ENCODE assay signal across 10 cellular contexts in the genomic region with DNA sequence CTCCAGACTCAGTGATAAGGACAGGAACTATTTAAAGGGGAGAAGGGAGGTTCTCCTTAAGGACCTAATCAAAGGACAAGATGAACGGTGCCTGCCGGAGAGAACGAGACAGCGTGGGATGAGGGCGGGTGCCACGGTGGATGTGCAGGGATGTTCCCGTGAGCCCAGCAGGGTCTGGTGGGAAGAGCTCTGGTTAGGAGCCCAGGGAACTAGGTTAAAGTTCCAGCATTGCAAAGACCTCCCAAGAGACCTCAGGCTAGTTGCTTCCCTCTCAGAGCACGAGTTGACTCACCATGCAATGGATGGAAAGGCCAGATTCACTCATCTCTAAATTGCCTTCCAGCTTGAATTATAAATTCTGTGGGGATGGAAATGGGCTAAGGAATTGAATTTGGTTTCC. TPM values are rescaled to one million over a fixed set of nuclear protein-coding genes. Genes with fewer than 3 reads are reported as not detected.
DNase-seq lines count a peak whose midpoint lies in the region; ATAC-seq and TF ChIP-seq lines count a peak whose summit lies in the region.
"Had no signal": no experiment of that assay in that cellular context is flagged by ENCODE, and none has a peak within 500 bp of the region (broad histone marks: within the 10 kb centered on the region; RNA-seq: fewer than 3 reads in every experiment).

No MANE protein-coding gene starts in this region.

- H3K4me1 Mint-ChIP-seq in WTC11: peaks cover 24% of the 10 kb centered on the region

- H3K36me3 ChIP-seq in BLaER1 treated with 17β-estradiol and CSF1 and Interleukin-3, amounts not matched to agents 10 nM and 100 nM: no peaks in the 10 kb centered on the region

- ATAC-seq in WTC11: no peak
- ATAC-seq in Right ventricle myocardium inferior: peak; percentile 52
- ATAC-seq in GM21526 (IDR thresholded peaks at IDR 0.05; ENCODE audit: low FRiP score, unreplicated experiment): no peak

- H3K27me3 Mint-ChIP-seq in WTC11 (ENCODE audit: low read depth): no peaks in the 10 kb centered on the region; the same call in 1 of the 2 replicates

- no peaks in the 10 kb centered on the region for H3K9me3 Mint-ChIP-seq in WTC11

- in situ Hi-C loops in ACHN (cut with HindIII; ENCODE audit: low pct_ligation_motif_present, low pct_unique_long_range_greater_than_20kb, low sequenced_read_pairs): no loop called here

- no peaks in the 10 kb centered on the region for H3K27me3 ChIP-seq in BLaER1 treated with 17β-estradiol and CSF1 and Interleukin-3, amounts not matched to agents 10 nM and 100 nM

- TF ChIP-seq CTCF in WTC11 (IDR thresholded peaks at IDR 0.05): no peak

- peak overlapping the region in 8 of 11 experiments; percentile 44 to 99 (median 96); a peak in 13 of 22 replicates for H3K27ac ChIP-seq in BLaER1 treated with 17β-estradiol and CSF1 and Interleukin-3, amounts not matched to agents 10 nM and 100 nM

- no peaks in the 10 kb centered on the region for H4K20me1 ChIP-seq in BLaER1 treated with 17β-estradiol and CSF1 and Interleukin-3, amounts not matched to agents 10 nM and 100 nM

- H3K9me3 ChIP-seq in BLaER1 treated with 17β-estradiol and CSF1 and Interleukin-3, amounts not matched to agents 10 nM and 100 nM (replicated peaks in 1 of 11): no peaks in the 10 kb centered on the region

- H3K27ac Mint-ChIP-seq in WTC11: no peak overlapping the region

- no peaks in the 10 kb centered on the region for H3K36me3 Mint-ChIP-seq in WTC11

- H3K4me3 Mint-ChIP-seq in WTC11: no peak overlapping the region

- peaks cover 87 to 97% (median 95%) of the 10 kb centered on the region in 10 experiments for H3K4me1 ChIP-seq in BLaER1 treated with 17β-estradiol and CSF1 and Interleukin-3, amounts not matched to agents 10 nM and 100 nM

- POLR2A ChIA-PET in WTC11 (lab: Charles Lee): no interaction called here

- DNase-seq in WTC11 (ENCODE audit: low spot score): peak; percentile 4
- DNase-seq in Right ventricle myocardium inferior (ENCODE audit: missing footprints): no peak
- DNase-seq in renal cortical epithelial cell (ENCODE audit: low read depth): peak; percentile 31
- no peak for DNase-seq in HT-29 (ENCODE audit: low spot score)
- no peak for DNase-seq in NCI-H1105 (lab: John Stamatoyannopoulos, UW)
- DNase-seq in ACHN: no peak

- CTCF ChIA-PET in WTC11 (lab: Charles Lee): interaction anchor here (5.4 kb wide), 1 partner anchor 9 kb away, joined by 44 read pairs; no protein-coding TSS in a partner anchor

- no peak overlapping the region for H3K4me3 ChIP-seq in BLaER1 treated with 17β-estradiol and CSF1 and Interleukin-3, amounts not matched to agents 10 nM and 100 nM

- peak overlapping the region in 5 of 11 experiments; percentile 9 to 83 (median 69); a peak in 7 of 22 replicates for H3K9ac ChIP-seq in BLaER1 treated with 17β-estradiol and CSF1 and Interleukin-3, amounts not matched to agents 10 nM and 100 nM

- intact Hi-C loops in Right ventricle myocardium inferior (cut with DNase I): no loop called here

- H3K4me2 ChIP-seq in BLaER1 treated with 17β-estradiol and CSF1 and Interleukin-3, amounts not matched to agents 10 nM and 100 nM: peak overlapping the region; percentile 89 to 99 (median 95)

TF ChIP-seq in WTC11, 78 proteins besides CTCF, POLR2A, EP300 and RAD21:
- TF ChIP-seq HMGA2 (CRISPR knock-in tag; IDR thresholded peaks at IDR 0.05) (no peak), SMAD4 (CRISPR knock-in tag; IDR thresholded peaks at IDR 0.05) (no peak), NR3C1 (CRISPR knock-in tag; conservative IDR thresholded peaks at IDR 0.05; ENCODE audit: low read depth) (no peak)
- TF ChIP-seq, protein P1, sequence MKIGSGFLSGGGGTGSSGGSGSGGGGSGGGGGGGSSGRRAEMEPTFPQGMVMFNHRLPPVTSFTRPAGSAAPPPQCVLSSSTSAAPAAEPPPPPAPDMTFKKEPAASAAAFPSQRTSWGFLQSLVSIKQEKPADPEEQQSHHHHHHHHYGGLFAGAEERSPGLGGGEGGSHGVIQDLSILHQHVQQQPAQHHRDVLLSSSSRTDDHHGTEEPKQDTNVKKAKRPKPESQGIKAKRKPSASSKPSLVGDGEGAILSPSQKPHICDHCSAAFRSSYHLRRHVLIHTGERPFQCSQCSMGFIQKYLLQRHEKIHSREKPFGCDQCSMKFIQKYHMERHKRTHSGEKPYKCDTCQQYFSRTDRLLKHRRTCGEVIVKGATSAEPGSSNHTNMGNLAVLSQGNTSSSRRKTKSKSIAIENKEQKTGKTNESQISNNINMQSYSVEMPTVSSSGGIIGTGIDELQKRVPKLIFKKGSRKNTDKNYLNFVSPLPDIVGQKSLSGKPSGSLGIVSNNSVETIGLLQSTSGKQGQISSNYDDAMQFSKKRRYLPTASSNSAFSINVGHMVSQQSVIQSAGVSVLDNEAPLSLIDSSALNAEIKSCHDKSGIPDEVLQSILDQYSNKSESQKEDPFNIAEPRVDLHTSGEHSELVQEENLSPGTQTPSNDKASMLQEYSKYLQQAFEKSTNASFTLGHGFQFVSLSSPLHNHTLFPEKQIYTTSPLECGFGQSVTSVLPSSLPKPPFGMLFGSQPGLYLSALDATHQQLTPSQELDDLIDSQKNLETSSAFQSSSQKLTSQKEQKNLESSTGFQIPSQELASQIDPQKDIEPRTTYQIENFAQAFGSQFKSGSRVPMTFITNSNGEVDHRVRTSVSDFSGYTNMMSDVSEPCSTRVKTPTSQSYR (CRISPR knock-in tag; IDR thresholded peaks at IDR 0.05): no peak
TF ChIP-seq in WTC11: peak in this region for 0.

RNA-seq across cellular contexts. Expression of gene CCR7, which starts 14.7 kb away (rescaled TPM):
- total RNA-seq in WTC11 (2021) (0.37 to 0.92 TPM (median 0.57 TPM) in 3 replicates), Right ventricle myocardium inferior (not detected), renal cortical epithelial cell (not detected in 2 replicates)
- not detected in 2 replicates for total RNA-seq in HT-29 (2014; rRNA removed; shearing (Covaris generic))
- total RNA-seq: kidney epithelial cell, NCI-H460 had no signal

RNA-seq across cellular contexts. Expression of gene TNS4, which starts 49.2 kb away (rescaled TPM):
- total RNA-seq in WTC11 (2021): 0.55 to 0.87 TPM (median 0.80 TPM) in 3 replicates
- total RNA-seq in Right ventricle myocardium inferior: not detected
- 0.05 and 0.69 TPM in 2 replicates for total RNA-seq in renal cortical epithelial cell
- total RNA-seq in HT-29 (2014; rRNA removed; shearing (Covaris generic)): 148 and 187 TPM in 2 replicates
- total RNA-seq: kidney epithelial cell had no signal

Comparison
In these comparisons a context has a peak if more than half of its experiments do, and no peak if none do; other contexts are left out.
1. DNase-seq: peak in WTC11 (single experiment) and renal cortical epithelial cell (single experiment); none in Right ventricle myocardium inferior (single experiment), HT-29 (single experiment), NCI-H1105 (single experiment) and ACHN (single experiment).
2. RNA of gene TNS4, which starts 49.2 kb away (total RNA-seq): 148 to 187 TPM in HT-29; 0.55 to 0.87 TPM in WTC11, not detected in Right ventricle myocardium inferior (single experiment) and 0.05 to 0.69 TPM in renal cortical epithelial cell; every median in the first group is over 10 times any median in the second.